31 cellular contexts compared by ENCODE assay signal in genomic region chr4:172631832-172632231, GRCh38.
"Had no signal": no experiment of that assay in that cellular context is flagged by ENCODE, and none has a peak within 500 bp of the region (broad histone marks: within the 10 kb centered on the region; RNA-seq: fewer than 3 reads in every experiment).

No MANE protein-coding gene starts in this region.

- ATAC-seq: activated CD4-positive, CD25-positive, alpha-beta regulatory T cell treated with anti-CD3 and anti-CD28 coated beads, Interleukin-2, amount 50 U/mL, for 24 hours; activated CD8-positive, alpha-beta T cell treated with anti-CD3 and anti-CD28 coated beads for 36 hours; activated naive CD4-positive, alpha-beta T cell treated with anti-CD3 and anti-CD28 coated beads, Interleukin-2, amount 50 U/mL, for 72 hours; activated T-cell treated with anti-CD3 and anti-CD28 coated beads, Interleukin-2, amount 50 U/mL, for 4 hours; activated T-cell treated with anti-CD3 and anti-CD28 coated beads, Interleukin-2, amount 50 U/mL, for 72 hours; activated T-helper 17 cell treated with anti-CD3 and anti-CD28 coated beads, Interleukin-2, amount 50 U/mL, for 72 hours; body of pancreas; WTC11 had no signal

- DNase-seq: activated CD4-positive, alpha-beta memory T cell treated with anti-CD3 and anti-CD28 coated beads for 36 hours; activated CD4-positive, alpha-beta T cell treated with anti-CD3 and anti-CD28 coated beads for 4 hours; activated CD4-positive, alpha-beta T cell treated with anti-CD3 and anti-CD28 coated beads, Interleukin-2, amount 10 ng/mL, durations not matched to agents 24 days and 14 days; activated CD4-positive, alpha-beta T cell treated with anti-CD3 and anti-CD28 coated beads, Interleukin-2, amount 50 U/mL, for 1 hour; activated CD4-positive, alpha-beta T cell treated with anti-CD3 and anti-CD28 coated beads, Interleukin-2, amount 50 U/mL, for 4 hours; activated CD4-positive, CD25-positive, alpha-beta regulatory T cell; activated CD8-positive, alpha-beta memory T cell treated with anti-CD3 and anti-CD28 coated beads, Interleukin-2, amount 50 U/mL, for 4 hours; activated CD8-positive, alpha-beta T cell treated with anti-CD3 and anti-CD28 coated beads for 36 hours; activated effector memory CD4-positive, alpha-beta T cell treated with anti-CD3 and anti-CD28 coated beads, Interleukin-2, amount 50 U/mL, for 16 hours; activated gamma-delta T cell treated with Interleukin-2 at 50 U/mL for 16 hours; activated naive CD4-positive, alpha-beta T cell; activated naive CD4-positive, alpha-beta T cell treated with anti-CD3 and anti-CD28 coated beads for 36 hours; activated naive CD4-positive, alpha-beta T cell treated with anti-CD3 and anti-CD28 coated beads, Interleukin-2, amount 50 U/mL, for 16 hours; activated naive CD8-positive, alpha-beta T cell treated with anti-CD3 and anti-CD28 coated beads for 36 hours; activated T-cell treated with anti-CD3 and anti-CD28 coated beads for 4 hours; activated T-cell treated with anti-CD3 and anti-CD28 coated beads, Interleukin-2, amount 50 U/mL, for 1 hour; activated T-cell treated with anti-CD3 and anti-CD28 coated beads, Interleukin-2, amount 50 U/mL, for 4 hours; activated T-cell treated with anti-CD3 and anti-CD28 coated beads, Interleukin-2, amount 50 U/mL, for 72 hours; adrenal gland; amniotic stem cell; aorta; body of pancreas; brain microvascular endothelial cell; central memory CD4-positive, alpha-beta T cell; T-helper 2 cell; T-helper 9 cell; WERI-Rb-1 had no signal
